In genomic region chr12:81461163-81461562, GRCh38 we compare ENCODE assay signal across 1 cellular context.
TF ChIP-seq lines count a peak whose summit lies in the region.

No MANE protein-coding gene starts in this region.

TF ChIP-seq in H1, 55 proteins besides CTCF, POLR2A, EP300 and RAD21:
- TF ChIP-seq CHD2 (IDR thresholded peaks at IDR 0.05; ENCODE audit: low read length): no peak
- TF ChIP-seq NRF1 (IDR thresholded peaks at IDR 0.05; ENCODE audit: low read depth, low read length): no peak
- TF ChIP-seq BACH1 (IDR thresholded peaks at IDR 0.05; ENCODE audit: low read length): no peak
- no peak for TF ChIP-seq TEAD4 (IDR thresholded peaks at IDR 0.05; ENCODE audit: low read depth, low read length)
- TF ChIP-seq NANOG (IDR thresholded peaks at IDR 0.05; ENCODE audit: insufficient read depth, low read depth, low read length, poor library complexity, severe bottlenecking): no peak
- TF ChIP-seq CTBP2 (IDR thresholded peaks at IDR 0.05; ENCODE audit: borderline replicate concordance, insufficient read depth, insufficient read length, low read length): no peak
- no peak for TF ChIP-seq POLR2AphosphoS5 (IDR thresholded peaks at IDR 0.05; ENCODE audit: low read depth, low read length)
- TF ChIP-seq RBBP5 (IDR thresholded peaks at IDR 0.05; ENCODE audit: borderline replicate concordance, low read depth, low read length): no peak
- TF ChIP-seq BCL11A (IDR thresholded peaks at IDR 0.05; ENCODE audit: low read depth in 2 of 2, low read length in 2 of 2): no peak
- TF ChIP-seq EGR1 (IDR thresholded peaks at IDR 0.05; ENCODE audit: borderline replicate concordance, low read depth, low read length): no peak
- TF ChIP-seq TAF1 (IDR thresholded peaks at IDR 0.05; ENCODE audit: low read depth, low read length): no peak
- TF ChIP-seq KDM5A (IDR thresholded peaks at IDR 0.05; ENCODE audit: low read length): no peak
- no peak for TF ChIP-seq SIN3A (conservative IDR thresholded peaks at IDR 0.05 in 1 of 2, IDR thresholded peaks at IDR 0.05 in 1 of 2; ENCODE audit: low read depth in 1 of 2, low read length in 2 of 2)
